Comparison of ENCODE assay signal across 10 cellular contexts in genomic region chr13:39612023-39612637, GRCh38. TPM values are rescaled to one million over a fixed set of nuclear protein-coding genes. Genes with fewer than 3 reads are reported as not detected.
DNase-seq lines count a peak whose midpoint lies in the region; ATAC-seq, FAIRE-seq and TF ChIP-seq lines count a peak whose summit lies in the region.
"Had no signal": no experiment of that assay in that cellular context is flagged by ENCODE, and none has a peak within 500 bp of the region (broad histone marks: within the 10 kb centered on the region; RNA-seq: fewer than 3 reads in every experiment).

No MANE protein-coding gene starts in this region.

- H2AFZ ChIP-seq in astrocyte (ENCODE audit: low read depth, low read length) (no peak overlapping the region), hepatocyte (no peak overlapping the region)

- H3K4me3 ChIP-seq in astrocyte (ENCODE audit: insufficient read depth, low read depth, low read length) (no peak overlapping the region), hepatocyte (no peak overlapping the region)
- H3K4me3 ChIP-seq: BLaER1 treated with 17β-estradiol and CSF1 and Interleukin-3, amounts not matched to agents 10 nM and 100 nM had no signal

- H3K27ac Mint-ChIP-seq in astrocyte (ENCODE audit: unreplicated experiment) = no peak overlapping the region

- FAIRE-seq in astrocyte (lab: Jason Lieb, UNC) = peak; percentile 34

- H3K36me3 ChIP-seq in astrocyte (ENCODE audit: insufficient read depth, low read length) (no peaks in the 10 kb centered on the region), hepatocyte (replicated peaks; ENCODE audit: insufficient read depth, low read depth) (no peaks in the 10 kb centered on the region)
- H3K36me3 ChIP-seq: BLaER1 treated with 17β-estradiol and CSF1 and Interleukin-3, amounts not matched to agents 10 nM and 100 nM had no signal

- H3K36me3 Mint-ChIP-seq in astrocyte (ENCODE audit: low read depth, unreplicated experiment) = no peaks in the 10 kb centered on the region

- ATAC-seq in SK-N-SH treated with all-trans-retinoic acid at 6 μM for 48 hours (peak; percentile 80), GM18519 (IDR thresholded peaks at IDR 0.05; ENCODE audit: low FRiP score, unreplicated experiment) (no peak)

- no peaks in the 10 kb centered on the region for H3K4me1 ChIP-seq in astrocyte (ENCODE audit: insufficient read depth, low read length)
- H3K4me1 ChIP-seq in hepatocyte (ENCODE audit: insufficient read depth) = no peaks in the 10 kb centered on the region
- H3K4me1 ChIP-seq: BLaER1 treated with 17β-estradiol and CSF1 and Interleukin-3, amounts not matched to agents 10 nM and 100 nM had no signal

- peaks cover 2% of the 10 kb centered on the region for H3K27me3 Mint-ChIP-seq in astrocyte (ENCODE audit: low read depth, unreplicated experiment)

- H3K27me3 ChIP-seq in astrocyte (ENCODE audit: insufficient read depth, low read length) (peaks cover 9% of the 10 kb centered on the region), hepatocyte (peaks cover 4% of the 10 kb centered on the region)
- H3K27me3 ChIP-seq: BLaER1 treated with 17β-estradiol and CSF1 and Interleukin-3, amounts not matched to agents 10 nM and 100 nM had no signal

- H3K4me1 Mint-ChIP-seq in astrocyte (ENCODE audit: low read depth, unreplicated experiment) = no peaks in the 10 kb centered on the region

- H4K20me1 ChIP-seq in astrocyte (ENCODE audit: insufficient read depth, low read length) = no peaks in the 10 kb centered on the region
- no peaks in the 10 kb centered on the region for H4K20me1 ChIP-seq in hepatocyte (ENCODE audit: insufficient read depth, poor library complexity, severe bottlenecking)
- H4K20me1 ChIP-seq: BLaER1 treated with 17β-estradiol and CSF1 and Interleukin-3, amounts not matched to agents 10 nM and 100 nM had no signal

- H3K27ac ChIP-seq in astrocyte (ENCODE audit: low read depth, low read length) = no peak overlapping the region
- no peak overlapping the region for H3K27ac ChIP-seq in hepatocyte
- H3K27ac ChIP-seq: BLaER1 treated with 17β-estradiol and CSF1 and Interleukin-3, amounts not matched to agents 10 nM and 100 nM; epithelial cell of prostate had no signal

- H3K9me2 ChIP-seq in hepatocyte (replicated peaks; ENCODE audit: insufficient read depth) = no peaks in the 10 kb centered on the region

- 65% methylated on average over 5 of the region's 5 CpGs for WGBS in hepatocyte (ENCODE audit: low lambda C conversion rate, missing lambda C conversion rate)

- H3K9me3 Mint-ChIP-seq in astrocyte (ENCODE audit: unreplicated experiment) = no peaks in the 10 kb centered on the region

- no peak overlapping the region for H3K4me3 Mint-ChIP-seq in astrocyte (ENCODE audit: unreplicated experiment)

- H3K9ac ChIP-seq in astrocyte (ENCODE audit: low read length) = no peak overlapping the region
- H3K9ac ChIP-seq: BLaER1 treated with 17β-estradiol and CSF1 and Interleukin-3, amounts not matched to agents 10 nM and 100 nM had no signal

- DNase-seq in NCI-H510A treated with DMSO at 0.1 percent for 48 hours (lab: John Stamatoyannopoulos, UW) = peak; percentile 44
- DNase-seq in NCI-H510A (lab: John Stamatoyannopoulos, UW) = no peak
- peak; percentile 62 for DNase-seq in NCI-H1092 treated with DMSO at 0.1 percent for 48 hours (lab: John Stamatoyannopoulos, UW)
- DNase-seq in astrocyte (ENCODE audit: low read depth) = peak; percentile 58
- peak; percentile 84 for DNase-seq in hepatocyte (ENCODE audit: low spot score)
- peak; percentile 62 for DNase-seq in smooth muscle cell of the brain vasculature (ENCODE audit: low read depth, low spot score)

- H3K4me2 ChIP-seq in astrocyte (ENCODE audit: low read length) (no peak overlapping the region), hepatocyte (no peak overlapping the region)
- H3K4me2 ChIP-seq: BLaER1 treated with 17β-estradiol and CSF1 and Interleukin-3, amounts not matched to agents 10 nM and 100 nM had no signal

- H3K9me3 ChIP-seq in astrocyte (ENCODE audit: insufficient read depth, low read depth, low read length) = no peaks in the 10 kb centered on the region
- no peaks in the 10 kb centered on the region for H3K9me3 ChIP-seq in hepatocyte (ENCODE audit: low read depth)
- H3K9me3 ChIP-seq: BLaER1 treated with 17β-estradiol and CSF1 and Interleukin-3, amounts not matched to agents 10 nM and 100 nM had no signal

- no peaks in the 10 kb centered on the region for H3K79me2 ChIP-seq in astrocyte (ENCODE audit: insufficient read depth, low read length)
- no peaks in the 10 kb centered on the region for H3K79me2 ChIP-seq in hepatocyte

- TF ChIP-seq CTCF in astrocyte (IDR thresholded peaks at IDR 0.05; ENCODE audit: insufficient read depth, low read depth, low read length) = peak; percentile 81
- peak; percentile 89 for TF ChIP-seq CTCF in hepatocyte (IDR thresholded peaks at IDR 0.05; ENCODE audit: poor library complexity)

TF ChIP-seq in SK-N-SH treated with all-trans-retinoic acid at 6 μM for 48 hours, 23 proteins besides CTCF, POLR2A, EP300 and RAD21:
- TF ChIP-seq ZC3H10 (CRISPR knock-in tag; IDR thresholded peaks at IDR 0.05) = no peak

RNA-seq across cellular contexts. Expression of gene LHFPL6, which starts 9.1 kb away (rescaled TPM):
- total RNA-seq in astrocyte (29.5 and 31.4 TPM in 2 replicates), hepatocyte (7.2 and 12.1 TPM in 2 replicates)
- 14.1 and 17.2 TPM in 2 replicates for polyA plus RNA-seq in hepatocyte

RNA-seq across cellular contexts. Expression of gene COG6, which starts 43.3 kb away (rescaled TPM):
- total RNA-seq in astrocyte (67.0 and 84.0 TPM in 2 replicates), hepatocyte (37.0 and 37.3 TPM in 2 replicates)
- polyA plus RNA-seq in hepatocyte = 18.3 and 25.3 TPM in 2 replicates
